In genomic region chr3:52228751-52229291, GRCh38 we compare ENCODE assay signal across 20 cellular contexts. TPM values are rescaled to one million over a fixed set of nuclear protein-coding genes. Genes with fewer than 3 reads are reported as not detected.
"Had no signal": no experiment of that assay in that cellular context is flagged by ENCODE, and none has a peak within 500 bp of the region (broad histone marks: within the 10 kb centered on the region; RNA-seq: fewer than 3 reads in every experiment).

No MANE protein-coding gene starts in this region.

- FAIRE-seq: islet of Langerhans had no signal

- DNase-seq: activated CD4-positive, alpha-beta T cell treated with anti-CD3 and anti-CD28 coated beads, Interleukin-2, amount 50 U/mL, for 48 hours; activated gamma-delta T cell treated with Interleukin-2 at 50 U/mL for 16 hours; activated T-cell treated with anti-CD3 and anti-CD28 coated beads, Interleukin-2, amount 50 U/mL, for 48 hours; amniotic stem cell; central memory CD4-positive, alpha-beta T cell; colonic mucosa; mesenchymal stem cell; retina; stimulated activated CD4-positive, alpha-beta T cell treated with anti-CD3 and anti-CD28 coated beads, Interleukin-15, amount 100 ng/mL, for 24 hours; stimulated activated CD4-positive, alpha-beta T cell treated with anti-CD3 and anti-CD28 coated beads, Interleukin-4, amount 100 ng/mL, for 1 hour; stimulated activated naive CD4-positive, alpha-beta T cell treated with Interleukin-2 at 50 U/mL for 16 hours; substantia nigra; T-helper 9 cell; transverse colon had no signal

- H3K27ac ChIP-seq: colonic mucosa, esophagus muscularis mucosa, transverse colon had no signal

- H3K4me1 ChIP-seq: colonic mucosa had no signal

- H3K9me3 ChIP-seq: colonic mucosa, esophagus muscularis mucosa, transverse colon had no signal

- H3K27me3 ChIP-seq: colonic mucosa, esophagus muscularis mucosa, transverse colon had no signal

- ATAC-seq: activated CD4-positive, CD25-positive, alpha-beta regulatory T cell treated with anti-CD3 and anti-CD28 coated beads, Interleukin-2, amount 50 U/mL, for 24 hours; left lobe of liver; naive thymus-derived CD8-positive, alpha-beta T cell had no signal

- H3K4me3 ChIP-seq: colonic mucosa, esophagus muscularis mucosa, transverse colon had no signal

RNA-seq across cellular contexts. Expression of gene TLR9, which starts 3.4 kb away (rescaled TPM):
- total RNA-seq: left lobe of liver, skeletal muscle tissue had no signal
- polyA plus RNA-seq: naive thymus-derived CD8-positive, alpha-beta T cell had no signal
